ENCODE assay signal across 8 cellular contexts in the genomic region with DNA sequence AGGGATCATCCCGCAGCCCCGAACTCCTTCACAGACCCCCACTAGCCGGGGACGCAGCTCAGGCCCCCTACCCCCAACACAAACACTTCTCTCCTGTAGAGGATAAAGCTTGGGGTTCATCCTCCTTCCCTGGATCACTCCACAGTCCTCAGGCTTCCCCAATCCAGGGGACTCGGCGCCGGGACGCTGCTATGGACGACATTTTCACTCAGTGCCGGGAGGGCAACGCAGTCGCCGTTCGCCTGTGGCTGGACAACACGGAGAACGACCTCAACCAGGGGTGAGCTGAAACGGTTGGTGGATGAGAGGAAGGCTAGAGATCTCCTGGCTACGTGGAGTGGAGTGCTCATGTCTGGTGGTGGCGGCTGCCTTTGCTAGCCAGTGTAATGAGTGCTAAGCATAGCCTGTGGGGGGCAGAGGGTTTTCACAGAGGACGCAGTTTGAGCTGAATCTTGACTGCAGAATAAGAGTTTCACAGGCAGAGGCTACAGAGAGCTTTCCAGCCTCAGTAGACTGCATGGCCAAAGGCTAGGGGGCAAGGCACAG. TPM values are rescaled to one million over a fixed set of nuclear protein-coding genes. Genes with fewer than 3 reads are reported as not detected.
A peak's percentile ranks its signal among the peaks of the same experiment; 100 is the strongest.
DNase-seq lines count a peak whose midpoint lies in the region; ATAC-seq, FAIRE-seq and TF ChIP-seq lines count a peak whose summit lies in the region.

No MANE protein-coding gene starts in this region.

- H3K4me1 Mint-ChIP-seq in activated CD4-positive, alpha-beta memory T cell treated with anti-CD3 and anti-CD28 coated beads, Interleukin-2, amount 10 ng/mL, durations not matched to agents 7 days and 5 days, result peaks cover 20% of the 10 kb centered on the region
- H3K4me1 Mint-ChIP-seq in memory B cell, result peaks cover 25% of the 10 kb centered on the region

- H3K27me3 Mint-ChIP-seq in activated CD4-positive, alpha-beta memory T cell treated with anti-CD3 and anti-CD28 coated beads, Interleukin-2, amount 10 ng/mL, durations not matched to agents 7 days and 5 days, result no peaks in the 10 kb centered on the region
- H3K27me3 Mint-ChIP-seq in memory B cell, result no peaks in the 10 kb centered on the region

- peak; percentile 59 for ATAC-seq in A549
- ATAC-seq in HG02798 (IDR thresholded peaks at IDR 0.05; ENCODE audit: poor library complexity, unreplicated experiment), result peak; percentile 36
- peak; percentile 63 for ATAC-seq in memory B cell (ENCODE audit: low read depth)

- FAIRE-seq in A549 (lab: Jason Lieb, UNC) (no peak), GM12891 (lab: Jason Lieb, UNC) (peak; percentile 92)

- H3K27ac ChIP-seq in A549, result peak overlapping the region; percentile 90 to 98
- peak overlapping the region; percentile 98 for H3K27ac ChIP-seq in subcutaneous abdominal adipose tissue (ENCODE audit: low read depth, low read length)

- H3K27me3 ChIP-seq in endocrine pancreas (ENCODE audit: control insufficient read depth, insufficient read depth, low read length) (no peaks in the 10 kb centered on the region), subcutaneous abdominal adipose tissue (ENCODE audit: control insufficient read depth in 5 of 5, insufficient read depth in 4 of 5, low read length in 5 of 5) (no peaks in the 10 kb centered on the region)

- H3K36me3 ChIP-seq in endocrine pancreas (ENCODE audit: control insufficient read depth, insufficient read depth, low read length), result peaks cover 4% of the 10 kb centered on the region
- H3K36me3 ChIP-seq in subcutaneous abdominal adipose tissue (ENCODE audit: control insufficient read depth in 5 of 5, insufficient read depth in 5 of 5, low read length in 5 of 5), result peaks cover 5 to 42% (median 39%) of the 10 kb centered on the region in 5 donors

- H3K4me3 Mint-ChIP-seq in activated CD4-positive, alpha-beta memory T cell treated with anti-CD3 and anti-CD28 coated beads, Interleukin-2, amount 10 ng/mL, durations not matched to agents 7 days and 5 days, result no peak overlapping the region
- H3K4me3 Mint-ChIP-seq in memory B cell, result no peak overlapping the region

- H3K4me1 ChIP-seq in A549, result peaks cover 39% of the 10 kb centered on the region
- peaks cover 6% of the 10 kb centered on the region for H3K4me1 ChIP-seq in endocrine pancreas (ENCODE audit: control insufficient read depth, insufficient read depth, low read length)
- peaks cover 9 to 67% (median 59%) of the 10 kb centered on the region in 5 donors for H3K4me1 ChIP-seq in subcutaneous abdominal adipose tissue (ENCODE audit: control insufficient read depth in 5 of 5, insufficient read depth in 5 of 5, low read length in 5 of 5)

- no peaks in the 10 kb centered on the region for H3K9me3 Mint-ChIP-seq in activated CD4-positive, alpha-beta memory T cell treated with anti-CD3 and anti-CD28 coated beads, Interleukin-2, amount 10 ng/mL, durations not matched to agents 7 days and 5 days
- no peaks in the 10 kb centered on the region for H3K9me3 Mint-ChIP-seq in memory B cell

- TF ChIP-seq POLR2A in A549 (IDR thresholded peaks at IDR 0.05; ENCODE audit: low read length), result no peak
- no peak for TF ChIP-seq POLR2A in GM12891 (IDR thresholded peaks at IDR 0.05; ENCODE audit: low read depth, low read length)

- H3K36me3 Mint-ChIP-seq in activated CD4-positive, alpha-beta memory T cell treated with anti-CD3 and anti-CD28 coated beads, Interleukin-2, amount 10 ng/mL, durations not matched to agents 7 days and 5 days (ENCODE audit: low read depth), result peaks cover 42% of the 10 kb centered on the region
- H3K36me3 Mint-ChIP-seq in memory B cell, result peaks cover 16% of the 10 kb centered on the region

- H3K9me3 ChIP-seq in A549 (no peaks in the 10 kb centered on the region), endocrine pancreas (ENCODE audit: control insufficient read depth, low read length) (no peaks in the 10 kb centered on the region), subcutaneous abdominal adipose tissue (ENCODE audit: control insufficient read depth in 5 of 5, low read length in 5 of 5) (no peaks in the 10 kb centered on the region)

- no peak overlapping the region for H3K27ac Mint-ChIP-seq in activated CD4-positive, alpha-beta memory T cell treated with anti-CD3 and anti-CD28 coated beads, Interleukin-2, amount 10 ng/mL, durations not matched to agents 7 days and 5 days
- no peak overlapping the region for H3K27ac Mint-ChIP-seq in memory B cell

- DNase-seq in A549 (ENCODE audit: low read depth in 1 of 2, low spot score in 1 of 2), result peak; percentile 37 to 47
- no peak for DNase-seq in GM12891 (ENCODE audit: insufficient read length, low spot score)
- peak; percentile 13 for DNase-seq in NCI-H226
- DNase-seq in activated CD4-positive, alpha-beta memory T cell treated with anti-CD3 and anti-CD28 coated beads, Interleukin-2, amount 10 ng/mL, durations not matched to agents 7 days and 5 days, result peak; percentile 68
- DNase-seq in memory B cell (ENCODE audit: low spot score in 2 of 2), result peak; percentile 30 to 52

- peak overlapping the region; percentile 79 for H3K4me3 ChIP-seq in A549
- H3K4me3 ChIP-seq in endocrine pancreas (ENCODE audit: control insufficient read depth, insufficient read depth, low read length), result peak overlapping the region; percentile 78
- H3K4me3 ChIP-seq in subcutaneous abdominal adipose tissue (ENCODE audit: low read depth in 1 of 5, low read length in 5 of 5), result peak overlapping the region; percentile 92 to 98 (median 96)

- POLR2A ChIA-PET in A549 (lab: Yijun Ruan, JAX), result interaction anchor here (1.1 to 2.4 kb wide), 4 partner anchors 9 to 123 kb away, joined by 4 to 13 read pairs (median 4); partner anchors contain the start of genes ARFIP2, MRPL17 and TIMM10B
- POLR2A ChIA-PET in activated CD4-positive, alpha-beta memory T cell treated with anti-CD3 and anti-CD28 coated beads, Interleukin-2, amount 10 ng/mL, durations not matched to agents 7 days and 5 days (lab: Charles Lee), result interaction anchor here (0.5 to 8.4 kb wide), 16 partner anchors 8 to 214 kb away, joined by 3 to 108 read pairs (median 6); partner anchors contain the start of genes ARFIP2, MRPL17, SMPD1 and TAF10

- H3K9ac ChIP-seq in endocrine pancreas (ENCODE audit: control insufficient read depth, insufficient read depth, low read length), result peak overlapping the region; percentile 98
- H3K9ac ChIP-seq in subcutaneous abdominal adipose tissue (ENCODE audit: low read length in 5 of 5), result peak overlapping the region; percentile 75 to 98 (median 97)

- no peak for TF ChIP-seq EP300 in A549 (IDR thresholded peaks at IDR 0.05)

- H3K4me2 ChIP-seq in A549, result peak overlapping the region; percentile 97

- CTCF ChIA-PET in A549 (lab: Yijun Ruan, JAX), result interaction anchor here (0.7 to 4.2 kb wide), 7 partner anchors 9 to 226 kb away, joined by 3 to 23 read pairs (median 5); partner anchors contain the start of genes MRPL17 and TPP1
- CTCF ChIA-PET in activated CD4-positive, alpha-beta memory T cell treated with anti-CD3 and anti-CD28 coated beads, Interleukin-2, amount 10 ng/mL, durations not matched to agents 7 days and 5 days (lab: Charles Lee), result interaction anchor here (0.5 to 4.0 kb wide), 16 partner anchors 8 to 151 kb away, joined by 3 to 64 read pairs (median 5); partner anchors contain the start of genes ARFIP2, MRPL17, TAF10 and TIMM10B

- TF ChIP-seq CTCF in A549 (IDR thresholded peaks at IDR 0.05), result no peak

- WGBS in A549 (ENCODE audit: missing lambda C conversion rate), result 0% methylated on average over 11 of the region's 20 CpGs

- TF ChIP-seq RAD21 in A549 (conservative IDR thresholded peaks at IDR 0.05 in 1 of 2, IDR thresholded peaks at IDR 0.05 in 1 of 2), result no peak; a peak in 1 of 5 replicates

RNA-seq across cellular contexts. Expression of gene ILK, which starts 0.6 kb away (rescaled TPM):
- polyA plus RNA-seq in A549 (2011; rRNA removed), result 109 and 120 TPM in 2 replicates
- polyA plus RNA-seq in A549 (2012; cell fraction: cytosol; rRNA removed), result 142 and 167 TPM in 2 replicates
- polyA plus RNA-seq in A549 (2012; cell fraction: nucleus; rRNA removed), result 143 and 176 TPM in 2 replicates
- 108 to 116 TPM (median 114 TPM) in 3 replicates for polyA plus RNA-seq in A549 (2017; fragmentation: RNase III; extraction: RNeasy Plus Mini Kit Qiagen cat#74134 plus additional on column Dnase treatment)
- 119 and 138 TPM in 2 replicates for polyA minus RNA-seq in A549 (2011; rRNA and poly(A)+ RNA removed)
- 56.8 TPM for polyA plus RNA-seq in GM12891 (2012; ENCODE audit: low read depth, missing spikeins)
- 100 to 1,000 TPM; 135 to 138 TPM for total RNA-seq in activated CD4-positive, alpha-beta memory T cell treated with anti-CD3 and anti-CD28 coated beads, Interleukin-2, amount 10 ng/mL, durations not matched to agents 7 days and 5 days

RNA-seq across cellular contexts. Expression of gene RRP8, which starts 0.7 kb away (rescaled TPM):
- polyA plus RNA-seq in A549 (2011; rRNA removed) (20.5 and 25.9 TPM in 2 replicates), A549 (2017; fragmentation: RNase III; extraction: RNeasy Plus Mini Kit Qiagen cat#74134 plus additional on column Dnase treatment) (14.5 to 17.9 TPM (median 14.5 TPM) in 3 replicates)
- 7.4 and 9.5 TPM in 2 replicates for polyA plus RNA-seq in A549 (2012; cell fraction: cytosol; rRNA removed)
- 7.8 and 9.6 TPM in 2 replicates for polyA plus RNA-seq in A549 (2012; cell fraction: nucleus; rRNA removed)
- 14.7 and 16.8 TPM in 2 replicates for polyA minus RNA-seq in A549 (2011; rRNA and poly(A)+ RNA removed)
- 15.0 TPM for polyA plus RNA-seq in GM12891 (2012; ENCODE audit: low read depth, missing spikeins)
- total RNA-seq in activated CD4-positive, alpha-beta memory T cell treated with anti-CD3 and anti-CD28 coated beads, Interleukin-2, amount 10 ng/mL, durations not matched to agents 7 days and 5 days, result 10 to 100 TPM; 21.8 to 24.4 TPM

RNA-seq across cellular contexts. Expression of gene TAF10, which starts 7.9 kb away (rescaled TPM):
- polyA plus RNA-seq in A549 (2011; rRNA removed), result 174 and 242 TPM in 2 replicates
- 206 and 229 TPM in 2 replicates for polyA plus RNA-seq in A549 (2012; cell fraction: cytosol; rRNA removed)
- 128 and 138 TPM in 2 replicates for polyA plus RNA-seq in A549 (2012; cell fraction: nucleus; rRNA removed)
- 124 to 138 TPM (median 135 TPM) in 3 replicates for polyA plus RNA-seq in A549 (2017; fragmentation: RNase III; extraction: RNeasy Plus Mini Kit Qiagen cat#74134 plus additional on column Dnase treatment)
- 170 and 186 TPM in 2 replicates for polyA minus RNA-seq in A549 (2011; rRNA and poly(A)+ RNA removed)
- 241 TPM for polyA plus RNA-seq in GM12891 (2012; ENCODE audit: low read depth, missing spikeins)
- total RNA-seq in activated CD4-positive, alpha-beta memory T cell treated with anti-CD3 and anti-CD28 coated beads, Interleukin-2, amount 10 ng/mL, durations not matched to agents 7 days and 5 days, result 100 to 1,000 TPM; 159 to 161 TPM

RNA-seq across cellular contexts. Expression of gene TPP1, which starts 15.1 kb away (rescaled TPM):
- polyA plus RNA-seq in A549 (2011; rRNA removed) (53.2 and 63.0 TPM in 2 replicates), A549 (2017; fragmentation: RNase III; extraction: RNeasy Plus Mini Kit Qiagen cat#74134 plus additional on column Dnase treatment) (32.3 to 41.6 TPM (median 40.7 TPM) in 3 replicates)
- 29.5 and 35.1 TPM in 2 replicates for polyA plus RNA-seq in A549 (2012; cell fraction: cytosol; rRNA removed)
- polyA plus RNA-seq in A549 (2012; cell fraction: nucleus; rRNA removed), result 56.8 and 86.6 TPM in 2 replicates
- polyA minus RNA-seq in A549 (2011; rRNA and poly(A)+ RNA removed), result 55.1 and 65.6 TPM in 2 replicates
- 49.7 TPM for polyA plus RNA-seq in GM12891 (2012; ENCODE audit: low read depth, missing spikeins)
- total RNA-seq in activated CD4-positive, alpha-beta memory T cell treated with anti-CD3 and anti-CD28 coated beads, Interleukin-2, amount 10 ng/mL, durations not matched to agents 7 days and 5 days, result 100 to 1,000 TPM; 130 to 131 TPM

RNA-seq across cellular contexts. Expression of gene DCHS1, which starts 51.5 kb away (rescaled TPM):
- polyA plus RNA-seq in A549 (2011; rRNA removed) (0.06 and 0.08 TPM in 2 replicates), A549 (2017; fragmentation: RNase III; extraction: RNeasy Plus Mini Kit Qiagen cat#74134 plus additional on column Dnase treatment) (0.04 to 0.07 TPM (median 0.06 TPM) in 3 replicates)
- 0.07 and 0.10 TPM in 2 replicates for polyA plus RNA-seq in A549 (2012; cell fraction: cytosol; rRNA removed)
- 0.28 and 0.35 TPM in 2 replicates for polyA plus RNA-seq in A549 (2012; cell fraction: nucleus; rRNA removed)
- 0.12 and 0.24 TPM in 2 replicates for polyA minus RNA-seq in A549 (2011; rRNA and poly(A)+ RNA removed)
- 0.98 TPM for polyA plus RNA-seq in GM12891 (2012; ENCODE audit: low read depth, missing spikeins)
- under 1 TPM; 0.23 to 0.25 TPM for total RNA-seq in activated CD4-positive, alpha-beta memory T cell treated with anti-CD3 and anti-CD28 coated beads, Interleukin-2, amount 10 ng/mL, durations not matched to agents 7 days and 5 days
